ENCODE assay signal across 20 cellular contexts in the genomic region with DNA sequence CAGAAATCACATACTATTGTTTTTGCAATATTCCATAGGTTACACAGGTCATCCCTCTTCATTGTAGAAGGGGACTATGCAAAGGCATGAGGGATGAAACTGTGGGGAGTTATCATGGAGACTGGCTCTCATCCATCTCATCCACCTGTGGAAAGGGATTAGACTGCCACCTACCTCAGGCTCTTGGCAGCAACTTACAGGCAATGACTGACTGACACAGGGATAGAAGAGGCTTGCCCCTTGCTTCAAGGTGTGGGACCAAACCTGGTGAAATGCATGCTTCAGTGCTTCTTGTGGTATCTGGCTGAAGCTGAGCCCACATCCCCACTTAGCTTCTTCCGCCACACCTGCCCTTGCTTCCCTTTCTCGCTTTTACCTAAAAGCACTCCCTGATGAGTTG.
DNase-seq lines count a peak whose midpoint lies in the region; ATAC-seq and TF ChIP-seq lines count a peak whose summit lies in the region.
"Had no signal": no experiment of that assay in that cellular context is flagged by ENCODE, and none has a peak within 500 bp of the region (broad histone marks: within the 10 kb centered on the region; RNA-seq: fewer than 3 reads in every experiment).

No MANE protein-coding gene starts in this region.

- H3K27ac ChIP-seq in GM23338 (ENCODE audit: low read depth) (no peak overlapping the region), endodermal cell (ENCODE audit: low read depth, low read length) (no peak overlapping the region)
- H3K27ac ChIP-seq: BLaER1 treated with 17β-estradiol and CSF1 and Interleukin-3, amounts not matched to agents 10 nM and 100 nM; HL-60; PC-9; SK-N-MC had no signal

- H3K27ac Mint-ChIP-seq in GM23338 (no peak overlapping the region), endodermal cell (no peak overlapping the region), chondrocyte (ENCODE audit: unreplicated experiment) (no peak overlapping the region)
- no peak overlapping the region for H3K27ac Mint-ChIP-seq in effector memory CD8-positive, alpha-beta T cell
- H3K27ac Mint-ChIP-seq: HFFc6 had no signal

- H3F3A ChIP-seq in GM23338 (replicated peaks; ENCODE audit: low read depth): no peaks in the 10 kb centered on the region

- H3K9me3 ChIP-seq in endodermal cell (ENCODE audit: control insufficient read depth, low read length) (no peaks in the 10 kb centered on the region), mucosa of descending colon (no peaks in the 10 kb centered on the region)
- H3K9me3 ChIP-seq: BLaER1 treated with 17β-estradiol and CSF1 and Interleukin-3, amounts not matched to agents 10 nM and 100 nM had no signal

- H3K36me3 ChIP-seq in GM23338 (ENCODE audit: insufficient read depth) (no peaks in the 10 kb centered on the region), endodermal cell (ENCODE audit: control insufficient read depth, insufficient read depth, low read length) (no peaks in the 10 kb centered on the region), mucosa of descending colon (ENCODE audit: low read depth) (no peaks in the 10 kb centered on the region)
- H3K36me3 ChIP-seq: BLaER1 treated with 17β-estradiol and CSF1 and Interleukin-3, amounts not matched to agents 10 nM and 100 nM had no signal

- H3K4me1 Mint-ChIP-seq in GM23338: peaks cover 7% of the 10 kb centered on the region; the same call in 2 of the 3 replicates
- peaks cover 4% of the 10 kb centered on the region for H3K4me1 Mint-ChIP-seq in endodermal cell
- H3K4me1 Mint-ChIP-seq in chondrocyte (ENCODE audit: low read depth): no peaks in the 10 kb centered on the region
- H3K4me1 Mint-ChIP-seq in effector memory CD8-positive, alpha-beta T cell (ENCODE audit: low read depth in 2 of 2): no peaks in the 10 kb centered on the region

- WGBS in endodermal cell (ENCODE audit: insufficient coverage in 1 of 2, insufficient read length in 1 of 2), 2 experiments: 86 to 93% methylated on average over 1 to 2 of the region's 2 CpGs

- no peaks in the 10 kb centered on the region for H4K20me1 ChIP-seq in GM23338 (replicated peaks; ENCODE audit: insufficient read depth)
- H4K20me1 ChIP-seq: BLaER1 treated with 17β-estradiol and CSF1 and Interleukin-3, amounts not matched to agents 10 nM and 100 nM had no signal

- H3K27me3 ChIP-seq in GM23338 (ENCODE audit: insufficient read depth) (no peaks in the 10 kb centered on the region), endodermal cell (ENCODE audit: control insufficient read depth, insufficient read depth, low read length, poor library complexity, severe bottlenecking) (no peaks in the 10 kb centered on the region)
- H3K27me3 ChIP-seq: BLaER1 treated with 17β-estradiol and CSF1 and Interleukin-3, amounts not matched to agents 10 nM and 100 nM had no signal

- TF ChIP-seq CTCF in GM23338 (conservative IDR thresholded peaks at IDR 0.05; ENCODE audit: low read depth in 2 of 2) (peak; percentile 30 to 71), endodermal cell (conservative IDR thresholded peaks at IDR 0.05) (peak; percentile 59), mucosa of descending colon (IDR thresholded peaks at IDR 0.05) (no peak), chondrocyte (IDR thresholded peaks at IDR 0.05) (no peak)

- H3K9me3 Mint-ChIP-seq in GM23338 (no peaks in the 10 kb centered on the region; the same call in 2 of the 3 replicates), endodermal cell (peaks cover 4% of the 10 kb centered on the region), chondrocyte (ENCODE audit: low read depth) (no peaks in the 10 kb centered on the region)
- peaks cover 3 to 8% of the 10 kb centered on the region in 2 donors for H3K9me3 Mint-ChIP-seq in effector memory CD8-positive, alpha-beta T cell

- no peaks in the 10 kb centered on the region for H3K9me2 ChIP-seq in GM23338 (ENCODE audit: insufficient read depth)

- H2AFZ ChIP-seq in GM23338: no peak overlapping the region
- H2AFZ ChIP-seq: PC-9 had no signal

- no peak overlapping the region for H3K9ac ChIP-seq in endodermal cell (ENCODE audit: extremely low read depth, low read length, poor library complexity, severe bottlenecking)
- H3K9ac ChIP-seq: BLaER1 treated with 17β-estradiol and CSF1 and Interleukin-3, amounts not matched to agents 10 nM and 100 nM had no signal

- DNase-seq in GM23338 (ENCODE audit: low spot score) (peak; percentile 42), NCI-H69 (lab: John Stamatoyannopoulos, UW) (peak; percentile 47), endodermal cell (peak; percentile 70), mucosa of descending colon (no peak), chondrocyte (ENCODE audit: low spot score) (no peak), NOMO-1 treated with DMSO at 0.1 percent for 48 hours (lab: John Stamatoyannopoulos, UW; ENCODE audit: unreplicated experiment) (no peak)
- no peak for DNase-seq in effector memory CD8-positive, alpha-beta T cell
- DNase-seq: ACHN, DMS79, HFFc6, KG1, NCI-H1105, NCI-H2029 treated with DMSO at 0.1 percent for 48 hours, NCI-H446, PC-9, RPMI8226, SW 1271 had no signal

- no peaks in the 10 kb centered on the region for H3K79me2 ChIP-seq in GM23338 (replicated peaks; ENCODE audit: insufficient read depth)

- no peaks in the 10 kb centered on the region for H3K36me3 Mint-ChIP-seq in GM23338 (ENCODE audit: low read depth)
- no peaks in the 10 kb centered on the region for H3K36me3 Mint-ChIP-seq in endodermal cell (ENCODE audit: low read depth)
- H3K36me3 Mint-ChIP-seq in chondrocyte (ENCODE audit: low read depth): no peaks in the 10 kb centered on the region
- H3K36me3 Mint-ChIP-seq in effector memory CD8-positive, alpha-beta T cell (ENCODE audit: insufficient read depth): no peaks in the 10 kb centered on the region

- H3K4me2 ChIP-seq in GM23338: no peak overlapping the region
- H3K4me2 ChIP-seq: BLaER1 treated with 17β-estradiol and CSF1 and Interleukin-3, amounts not matched to agents 10 nM and 100 nM; PC-9 had no signal

- intact Hi-C loops in mucosa of descending colon (cut with DNase I, micrococcal nuclease): no loop called here

- no peaks in the 10 kb centered on the region for H3K4me1 ChIP-seq in GM23338 (ENCODE audit: insufficient read depth)
- no peaks in the 10 kb centered on the region for H3K4me1 ChIP-seq in endodermal cell (ENCODE audit: control insufficient read depth, insufficient read depth, low read length)
- no peaks in the 10 kb centered on the region for H3K4me1 ChIP-seq in mucosa of descending colon (ENCODE audit: low read depth)
- H3K4me1 ChIP-seq: BLaER1 treated with 17β-estradiol and CSF1 and Interleukin-3, amounts not matched to agents 10 nM and 100 nM had no signal

- H3K4me3 ChIP-seq in GM23338: no peak overlapping the region
- no peak overlapping the region for H3K4me3 ChIP-seq in endodermal cell (ENCODE audit: low read length)
- H3K4me3 ChIP-seq in mucosa of descending colon: no peak overlapping the region
- H3K4me3 ChIP-seq: BLaER1 treated with 17β-estradiol and CSF1 and Interleukin-3, amounts not matched to agents 10 nM and 100 nM; PC-9; SK-N-MC had no signal

- H3K27me3 Mint-ChIP-seq in GM23338 (ENCODE audit: insufficient read depth, low read depth, poor library complexity): no peaks in the 10 kb centered on the region
- no peaks in the 10 kb centered on the region for H3K27me3 Mint-ChIP-seq in endodermal cell (ENCODE audit: insufficient read depth)
- H3K27me3 Mint-ChIP-seq in chondrocyte (ENCODE audit: low read depth): no peaks in the 10 kb centered on the region
- no peaks in the 10 kb centered on the region for H3K27me3 Mint-ChIP-seq in effector memory CD8-positive, alpha-beta T cell

- H3K4me3 Mint-ChIP-seq in GM23338 (no peak overlapping the region), endodermal cell (no peak overlapping the region), chondrocyte (ENCODE audit: unreplicated experiment) (no peak overlapping the region)
- no peak overlapping the region for H3K4me3 Mint-ChIP-seq in effector memory CD8-positive, alpha-beta T cell
- H3K4me3 Mint-ChIP-seq: HFFc6 had no signal

- ATAC-seq in GM23338 (peak; percentile 85), mucosa of descending colon (peak; percentile 22)
- no peak for ATAC-seq in effector memory CD8-positive, alpha-beta T cell (replicated peaks)

Comparison
In these comparisons a context has a peak if more than half of its experiments do, and no peak if none do; other contexts are left out.
1. DNase-seq: peak in GM23338 (single experiment), NCI-H69 (single experiment) and endodermal cell (single experiment); none in mucosa of descending colon (0 of 3), chondrocyte (single experiment), NOMO-1 treated with DMSO at 0.1 percent for 48 hours (single experiment) and effector memory CD8-positive, alpha-beta T cell (0 of 3).
2. CTCF ChIP-seq: peak in GM23338 (2 of 2) and endodermal cell (single experiment); none in mucosa of descending colon (single experiment) and chondrocyte (single experiment).